8 cellular contexts compared by ENCODE assay signal in the genomic region with DNA sequence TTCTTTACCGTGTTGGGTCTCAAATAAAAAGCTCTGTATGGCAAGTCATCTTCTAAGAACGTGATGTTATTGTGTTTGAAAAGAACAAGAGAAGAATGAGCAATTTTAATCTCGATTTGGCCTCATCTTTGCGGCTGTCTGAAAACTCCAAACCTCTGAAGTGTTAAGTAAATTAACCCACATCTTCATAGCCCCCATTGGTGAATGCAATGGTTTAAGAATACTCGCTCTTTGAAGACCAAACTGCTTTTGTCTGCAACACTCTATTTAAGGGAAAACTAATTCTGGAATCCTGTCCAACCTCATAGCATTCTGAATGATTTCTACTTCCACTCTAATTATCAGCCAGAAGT.
DNase-seq lines count a peak whose midpoint lies in the region; TF ChIP-seq lines count a peak whose summit lies in the region.

No MANE protein-coding gene starts in this region.

- H3K9me3 ChIP-seq in SU-DHL-6 (ENCODE audit: insufficient read depth, low read length) (no peaks in the 10 kb centered on the region), iPS-18c (ENCODE audit: control insufficient read depth, insufficient read depth, low read length) (no peaks in the 10 kb centered on the region), tibial artery (no peaks in the 10 kb centered on the region)

- no peaks in the 10 kb centered on the region for H3F3A ChIP-seq in SU-DHL-6 (ENCODE audit: insufficient read depth)

- H3K4me3 ChIP-seq in SU-DHL-6 (ENCODE audit: insufficient read depth, low read length, poor library complexity, severe bottlenecking) (no peak overlapping the region), iPS-18c (ENCODE audit: insufficient read depth, low read depth, low read length) (peak overlapping the region; percentile 9; the same call in 1 of the 2 replicates), tibial artery (peak overlapping the region; percentile 44 to 47)

- no peak for DNase-seq in activated naive CD4-positive, alpha-beta T cell (lab: John Stamatoyannopoulos, UW)
- no peak for DNase-seq in tibial artery
- DNase-seq in germinal center (ENCODE audit: low spot score): no peak
- no peak for DNase-seq in NCI-H1105 (lab: John Stamatoyannopoulos, UW)
- no peak for DNase-seq in GF-D8 (lab: John Stamatoyannopoulos, UW)

- no peaks in the 10 kb centered on the region for H3K9me3 Mint-ChIP-seq in activated naive CD4-positive, alpha-beta T cell treated with anti-CD3 and anti-CD28 coated beads, Interleukin-2, amount 50 U/mL, for 24 hours

- H3K27ac Mint-ChIP-seq in activated naive CD4-positive, alpha-beta T cell treated with anti-CD3 and anti-CD28 coated beads, Interleukin-2, amount 50 U/mL, for 24 hours: peak overlapping the region; percentile 94

- H3K4me3 Mint-ChIP-seq in activated naive CD4-positive, alpha-beta T cell treated with anti-CD3 and anti-CD28 coated beads, Interleukin-2, amount 50 U/mL, for 24 hours: peak overlapping the region; percentile 88

- H3K4me1 ChIP-seq in tibial artery: peaks cover 0 to 13% (median 4%) of the 10 kb centered on the region in 4 donors

- intact Hi-C loops in tibial artery (cut with DNase I; ENCODE audit: low total_unique reads): loop anchor here (2.0 kb wide), 1 partner anchor 152 kb away; a partner anchor contains a TSS

- no peaks in the 10 kb centered on the region for H3K27me3 Mint-ChIP-seq in activated naive CD4-positive, alpha-beta T cell treated with anti-CD3 and anti-CD28 coated beads, Interleukin-2, amount 50 U/mL, for 24 hours

- H3K27me3 ChIP-seq in SU-DHL-6 (ENCODE audit: low read length) (no peaks in the 10 kb centered on the region), tibial artery (no peaks in the 10 kb centered on the region)

- H3K4me1 Mint-ChIP-seq in activated naive CD4-positive, alpha-beta T cell treated with anti-CD3 and anti-CD28 coated beads, Interleukin-2, amount 50 U/mL, for 24 hours: peaks cover 17% of the 10 kb centered on the region

- H3K27ac ChIP-seq in SU-DHL-6 (ENCODE audit: low read depth, low read length) (no peak overlapping the region), tibial artery (no peak overlapping the region)

- no peaks in the 10 kb centered on the region for H3K36me3 ChIP-seq in SU-DHL-6 (ENCODE audit: low read length)
- H3K36me3 ChIP-seq in tibial artery: no peaks in the 10 kb centered on the region

- no peaks in the 10 kb centered on the region for H3K36me3 Mint-ChIP-seq in activated naive CD4-positive, alpha-beta T cell treated with anti-CD3 and anti-CD28 coated beads, Interleukin-2, amount 50 U/mL, for 24 hours

- no peaks in the 10 kb centered on the region for H4K20me1 ChIP-seq in SU-DHL-6 (ENCODE audit: low read depth, low read length)

- H3K9ac ChIP-seq in SU-DHL-6 (ENCODE audit: low read length): peak overlapping the region; percentile 41; the same call in 1 of the 2 replicates

- TF ChIP-seq CTCF in SU-DHL-6 (IDR thresholded peaks at IDR 0.05; ENCODE audit: insufficient read depth, low read length, poor library complexity, severe bottlenecking) (no peak), tibial artery (IDR thresholded peaks at IDR 0.05) (no peak)

- H2AFZ ChIP-seq in SU-DHL-6 (ENCODE audit: low read depth, low read length, severe bottlenecking): peak overlapping the region; percentile 96

- peak overlapping the region; percentile 76 for H3K4me2 ChIP-seq in SU-DHL-6 (ENCODE audit: low read depth, low read length, poor library complexity, severe bottlenecking)

- no peaks in the 10 kb centered on the region for H3K9me2 ChIP-seq in SU-DHL-6 (replicated peaks; ENCODE audit: insufficient read depth, low read length)

- H3K79me2 ChIP-seq in SU-DHL-6 (ENCODE audit: insufficient read depth, low read length): no peaks in the 10 kb centered on the region
